In the genomic region with DNA sequence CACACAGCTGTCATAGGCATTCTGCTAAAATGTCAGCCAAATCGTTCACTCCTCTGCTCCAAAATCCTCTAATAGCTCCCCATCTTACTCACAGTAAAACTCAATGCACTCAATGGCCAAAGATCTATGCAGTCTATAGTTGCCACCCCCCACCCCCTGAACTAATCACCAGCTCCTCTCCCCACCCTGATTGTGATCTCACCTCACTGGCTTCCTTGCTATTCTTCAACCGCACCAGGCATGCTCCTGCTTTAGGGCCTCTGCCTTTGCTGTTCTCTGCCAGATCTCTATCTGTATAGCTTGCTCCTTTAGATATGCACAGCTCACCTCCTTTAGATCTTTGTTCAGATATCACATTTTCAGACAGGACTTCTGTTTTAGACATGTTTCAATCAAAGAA, we compare ENCODE assay signal across 17 cellular contexts. TPM values are rescaled to one million over a fixed set of nuclear protein-coding genes. Genes with fewer than 3 reads are reported as not detected.
DNase-seq lines count a peak whose midpoint lies in the region; FAIRE-seq and TF ChIP-seq lines count a peak whose summit lies in the region.
"Had no signal": no experiment of that assay in that cellular context is flagged by ENCODE, and none has a peak within 500 bp of the region (broad histone marks: within the 10 kb centered on the region; RNA-seq: fewer than 3 reads in every experiment).

No MANE protein-coding gene starts in this region.

- H3K36me3 ChIP-seq in brain microvascular endothelial cell (replicated peaks) (no peaks in the 10 kb centered on the region), keratinocyte (ENCODE audit: control insufficient read depth in 2 of 2, extremely low read depth in 1 of 2, insufficient read depth in 2 of 2, low read length in 2 of 2) (no peaks in the 10 kb centered on the region), ovary (no peaks in the 10 kb centered on the region)
- H3K36me3 ChIP-seq: lower lobe of right lung had no signal

- H3K79me2 ChIP-seq in keratinocyte (ENCODE audit: control insufficient read depth, insufficient read depth, low read length): no peaks in the 10 kb centered on the region

- 74 to 79% (median 77%) methylated on average over 2 of the region's 2 CpGs for WGBS in ovary, 3 donors

- H3K9ac ChIP-seq in keratinocyte (ENCODE audit: control insufficient read depth, extremely low read depth, insufficient read depth, low read length): no peak overlapping the region

- H3K27me3 ChIP-seq in brain microvascular endothelial cell (replicated peaks): no peaks in the 10 kb centered on the region
- no peaks in the 10 kb centered on the region for H3K27me3 ChIP-seq in keratinocyte (ENCODE audit: control insufficient read depth, extremely low read depth, insufficient read depth, low read length)
- H3K27me3 ChIP-seq in ovary: no peaks in the 10 kb centered on the region

- DNase-seq in HCEC 1CT (peak; percentile 6), brain microvascular endothelial cell (peak; percentile 23), keratinocyte (ENCODE audit: low read depth, low spot score) (peak; percentile 78), ovary (no peak), HEK293T (ENCODE audit: extremely low spot score) (no peak), foreskin melanocyte (no peak)
- no peak for DNase-seq in activated CD8-positive, alpha-beta memory T cell treated with anti-CD3 and anti-CD28 coated beads, Interleukin-2, amount 50 U/mL, for 4 hours
- DNase-seq: activated CD8-positive, alpha-beta memory T cell treated with anti-CD3 and anti-CD28 coated beads, Interleukin-2, amount 10 ng/mL, durations not matched to agents 7 days and 5 days; activated naive CD4-positive, alpha-beta T cell treated with anti-CD3 and anti-CD28 coated beads, Interleukin-2, amount 50 U/mL, for 16 hours; lower lobe of right lung; NCI-H1092 treated with DMSO at 0.1 percent for 48 hours; NCI-H1930; NCI-H526; SHP77 treated with DMSO at 0.1 percent for 48 hours; stimulated activated naive B cell treated with anti-CD40 and anti-IgM and Interleukin-4, amounts not matched to agents 10 μg/mL and 1 μg/mL and 100 μg/mL, for 72 hours; T1000 had no signal

- intact Hi-C loops in ovary (cut with DNase I): no loop called here

- H3K4me1 ChIP-seq in keratinocyte (ENCODE audit: control insufficient read depth, extremely low read depth, insufficient read depth, low read length) (peaks cover 14% of the 10 kb centered on the region), ovary (ENCODE audit: insufficient read depth) (no peaks in the 10 kb centered on the region)

- H3K9me1 ChIP-seq in keratinocyte (ENCODE audit: control insufficient read depth, extremely low read depth, insufficient read depth, low read length): no peaks in the 10 kb centered on the region

- H3K4me3 ChIP-seq in brain microvascular endothelial cell (ENCODE audit: low read depth, low read length) (no peak overlapping the region), keratinocyte (ENCODE audit: control insufficient read depth in 2 of 3, extremely low read depth in 1 of 3, insufficient read depth in 2 of 3, low read depth in 1 of 3, low read length in 3 of 3) (no peak overlapping the region), ovary (no peak overlapping the region)
- H3K4me3 ChIP-seq: lower lobe of right lung had no signal

- FAIRE-seq in keratinocyte (lab: Jason Lieb, UNC): peak; percentile 86
- FAIRE-seq: GM12892 had no signal

- H3K27ac ChIP-seq in brain microvascular endothelial cell: no peak overlapping the region
- no peak overlapping the region for H3K27ac ChIP-seq in keratinocyte (ENCODE audit: control insufficient read depth, insufficient read depth, low read length)
- H3K27ac ChIP-seq in ovary: no peak overlapping the region
- H3K27ac ChIP-seq: lower lobe of right lung had no signal

- H3K9me3 ChIP-seq in keratinocyte (ENCODE audit: control insufficient read depth, low read depth, low read length): no peaks in the 10 kb centered on the region
- H3K9me3 ChIP-seq in ovary: no peaks in the 10 kb centered on the region
- H3K9me3 ChIP-seq: lower lobe of right lung had no signal

- H3K4me2 ChIP-seq in keratinocyte (ENCODE audit: control insufficient read depth, extremely low read depth, insufficient read depth, low read depth, low read length): peak overlapping the region; percentile 31

- POLR2A ChIA-PET in HEK293T (lab: Yijun Ruan, JAX): no interaction called here

- peak overlapping the region; percentile 8 for H2AFZ ChIP-seq in keratinocyte (ENCODE audit: control insufficient read depth, low read length)

- TF ChIP-seq POLR2A in ovary (IDR thresholded peaks at IDR 0.05): no peak

- CTCF ChIA-PET in HEK293T (lab: Yijun Ruan, JAX): no interaction called here

- no peak for TF ChIP-seq EP300 in ovary (IDR thresholded peaks at IDR 0.05)

- H4K20me1 ChIP-seq in keratinocyte (ENCODE audit: control insufficient read depth, extremely low read depth, insufficient read depth, low read length): no peaks in the 10 kb centered on the region

- dilution Hi-C loops in keratinocyte (cut with MboI; ENCODE audit: extremely low pct_ligation_motif_present, low sequenced_read_pairs): no loop called here

- in situ Hi-C loops in brain microvascular endothelial cell (cut with HindIII; ENCODE audit: low pct_ligation_motif_present, low sequenced_read_pairs): no loop called here

- no peak for TF ChIP-seq CTCF in brain microvascular endothelial cell (IDR thresholded peaks at IDR 0.05; ENCODE audit: low read depth, low read length, missing control alignments)
- TF ChIP-seq CTCF in keratinocyte (optimal IDR thresholded peaks at IDR 0.05 in 1 of 3, IDR thresholded peaks at IDR 0.05 in 1 of 3, conservative IDR thresholded peaks at IDR 0.05 in 1 of 3; ENCODE audit: extremely low read depth in 1 of 3, insufficient read depth in 2 of 3, low read length in 3 of 3): no peak
- no peak for TF ChIP-seq CTCF in ovary (IDR thresholded peaks at IDR 0.05)

TF ChIP-seq in HEK293T, 16 proteins besides CTCF, POLR2A, EP300 and RAD21:
- TF ChIP-seq NFRKB (IDR thresholded peaks at IDR 0.05): no peak
- TF ChIP-seq, protein P1, sequence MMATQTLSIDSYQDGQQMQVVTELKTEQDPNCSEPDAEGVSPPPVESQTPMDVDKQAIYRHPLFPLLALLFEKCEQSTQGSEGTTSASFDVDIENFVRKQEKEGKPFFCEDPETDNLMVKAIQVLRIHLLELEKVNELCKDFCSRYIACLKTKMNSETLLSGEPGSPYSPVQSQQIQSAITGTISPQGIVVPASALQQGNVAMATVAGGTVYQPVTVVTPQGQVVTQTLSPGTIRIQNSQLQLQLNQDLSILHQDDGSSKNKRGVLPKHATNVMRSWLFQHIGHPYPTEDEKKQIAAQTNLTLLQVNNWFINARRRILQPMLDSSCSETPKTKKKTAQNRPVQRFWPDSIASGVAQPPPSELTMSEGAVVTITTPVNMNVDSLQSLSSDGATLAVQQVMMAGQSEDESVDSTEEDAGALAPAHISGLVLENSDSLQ (IDR thresholded peaks at IDR 0.05): no peak
- no peak for TF ChIP-seq LEF1 (IDR thresholded peaks at IDR 0.05; ENCODE audit: borderline replicate concordance)
- no peak for TF ChIP-seq BHLHE40 (IDR thresholded peaks at IDR 0.05; ENCODE audit: borderline replicate concordance)
- no peak for TF ChIP-seq HDGF (IDR thresholded peaks at IDR 0.05; ENCODE audit: borderline replicate concordance)
- TF ChIP-seq FOXM1 (IDR thresholded peaks at IDR 0.05; ENCODE audit: borderline replicate concordance): no peak
- no peak for TF ChIP-seq SUZ12 (IDR thresholded peaks at IDR 0.05)
- no peak for TF ChIP-seq FOXK2 (IDR thresholded peaks at IDR 0.05)
- TF ChIP-seq TARDBP (IDR thresholded peaks at IDR 0.05): no peak
- TF ChIP-seq L3MBTL2 (conservative IDR thresholded peaks at IDR 0.05): no peak
- no peak for TF ChIP-seq ARNT (IDR thresholded peaks at IDR 0.05)
- TF ChIP-seq FOXA1 (IDR thresholded peaks at IDR 0.05): no peak
- TF ChIP-seq SP1 (IDR thresholded peaks at IDR 0.05): no peak
- no peak for TF ChIP-seq CTBP1 (IDR thresholded peaks at IDR 0.05; ENCODE audit: borderline replicate concordance)
TF ChIP-seq in HEK293T: peak in this region for 0.

RNA-seq across cellular contexts. Expression of a gene that starts 33.2 kb away (rescaled TPM):
- 44.8 to 87.8 TPM (median 81.5 TPM) in 3 replicates for polyA plus RNA-seq in keratinocyte
- polyA plus RNA-seq in keratinocyte (2011; ENCODE audit: low read depth): 49.5 TPM
- 59.0 and 96.6 TPM in 2 replicates for polyA plus RNA-seq in keratinocyte (2011; cell fraction: cytosol; rRNA removed)
- polyA plus RNA-seq in keratinocyte (2011; cell fraction: nucleus; rRNA removed): 37.6 and 42.4 TPM in 2 replicates
- 67.2 and 79.3 TPM in 2 replicates for polyA plus RNA-seq in keratinocyte (2012; ENCODE audit: low replicate concordance)
- 30.1 to 65.1 TPM (median 53.6 TPM) in 3 replicates for polyA minus RNA-seq in keratinocyte
- polyA minus RNA-seq in keratinocyte (2011; cell fraction: cytosol; rRNA and poly(A)+ RNA removed): 72.1 TPM
- polyA minus RNA-seq in keratinocyte (2011; cell fraction: nucleus; rRNA and poly(A)+ RNA removed): 34.4 and 58.8 TPM in 2 replicates
- 10 to 100 TPM; 40.9 to 91.1 (median 77.4) TPM for total RNA-seq in ovary
- polyA plus RNA-seq in ovary: 10 to 100 TPM; 57.1 to 57.2 TPM

Comparison
In these comparisons a context has a peak if more than half of its experiments do, and no peak if none do; other contexts are left out.
1. DNase-seq: peak in HCEC 1CT (single experiment), brain microvascular endothelial cell (single experiment) and keratinocyte (single experiment); none in ovary (0 of 5), activated CD8-positive, alpha-beta memory T cell treated with anti-CD3 and anti-CD28 coated beads, Interleukin-2, amount 50 U/mL, for 4 hours (single experiment), HEK293T (single experiment) and foreskin melanocyte (single experiment).